14 cellular contexts compared by ENCODE assay signal in the genomic region with DNA sequence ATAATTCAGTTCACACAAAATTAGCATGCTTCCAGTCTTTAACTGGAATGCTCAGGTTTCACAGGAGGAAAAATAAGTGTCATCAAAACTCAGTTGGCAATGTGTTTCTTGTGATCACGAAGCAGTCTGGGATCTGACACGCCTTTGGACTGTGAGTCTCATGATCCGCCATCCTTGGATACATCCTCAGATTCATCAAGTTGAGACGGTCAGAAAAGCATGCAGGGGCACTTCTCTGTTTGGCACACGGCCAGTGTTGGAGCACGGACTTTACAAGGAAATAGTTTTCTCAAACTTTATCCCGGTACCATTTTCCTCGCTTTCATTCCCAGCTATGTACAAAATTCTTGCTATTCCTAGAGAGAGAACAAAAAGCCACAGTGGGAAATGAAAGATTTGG.
"Had no signal": no experiment of that assay in that cellular context is flagged by ENCODE, and none has a peak within 500 bp of the region (broad histone marks: within the 10 kb centered on the region; RNA-seq: fewer than 3 reads in every experiment).

No MANE protein-coding gene starts in this region.

- H3K27ac Mint-ChIP-seq: activated B cell treated with CpG ODN at 0.5 μM for 24 hours, endodermal cell had no signal

- H3K4me3 Mint-ChIP-seq: activated B cell treated with CpG ODN at 0.5 μM for 24 hours; central memory CD8-positive, alpha-beta T cell; endodermal cell; natural killer cell treated with Interleukin-12 subunit alpha and Interleukin-12 subunit beta and Interleukin-15 and Interleukin-18, amount 100 ng/mL, for 72 hours; T-helper 1 cell treated with Interleukin-12 subunit alpha and Interleukin-12 subunit beta and Interleukin-4 antibody, amounts not matched to agents 30 μg/mL and 1 μg/mL, for 36 hours had no signal

- H3K4me1 ChIP-seq: suprapubic skin had no signal

- H3K27ac ChIP-seq: suprapubic skin had no signal

- H3K9me3 ChIP-seq: mucosa of descending colon, suprapubic skin had no signal

- ATAC-seq: left colon; mucosa of descending colon; natural killer cell treated with Interleukin-12 subunit alpha and Interleukin-12 subunit beta and Interleukin-15 and Interleukin-18, amount 100 ng/mL, for 72 hours; stimulated activated naive CD8-positive, alpha-beta T cell treated with anti-CD3 and anti-CD28 coated beads, Interleukin-15, Interleukin-2, amounts not matched to agents 100 U/mL and 50 U/mL, for 24 hours had no signal

- H3K9me3 Mint-ChIP-seq: activated B cell treated with CpG ODN at 0.5 μM for 24 hours; central memory CD8-positive, alpha-beta T cell; endodermal cell; natural killer cell treated with Interleukin-12 subunit alpha and Interleukin-12 subunit beta and Interleukin-15 and Interleukin-18, amount 100 ng/mL, for 72 hours; T-helper 1 cell treated with Interleukin-12 subunit alpha and Interleukin-12 subunit beta and Interleukin-4 antibody, amounts not matched to agents 30 μg/mL and 1 μg/mL, for 36 hours had no signal

- H3K36me3 Mint-ChIP-seq: natural killer cell treated with Interleukin-12 subunit alpha and Interleukin-12 subunit beta and Interleukin-15 and Interleukin-18, amount 100 ng/mL, for 72 hours had no signal

- H3K4me3 ChIP-seq: mucosa of descending colon, SK-N-MC, suprapubic skin had no signal

- H3K36me3 ChIP-seq: suprapubic skin had no signal

- DNase-seq: activated B cell treated with CpG ODN at 0.5 μM for 24 hours; activated T-cell treated with anti-CD3 and anti-CD28 coated beads, Interleukin-2, amount 50 U/mL, for 48 hours; endodermal cell; glutamatergic neuron; left colon; mucosa of descending colon; stimulated activated CD4-positive, alpha-beta T cell treated with anti-CD3 and anti-CD28 coated beads, Interleukin-4, amount 100 ng/mL, for 1 hour; stimulated activated CD8-positive, alpha-beta memory T cell treated with anti-CD3 and anti-CD28 coated beads, Interleukin-4, amount 100 ng/mL, for 48 hours; stimulated activated naive CD8-positive, alpha-beta T cell treated with anti-CD3 and anti-CD28 coated beads, Interleukin-15, Interleukin-2, amounts not matched to agents 100 U/mL and 50 U/mL, for 24 hours had no signal
